In the genomic region with DNA sequence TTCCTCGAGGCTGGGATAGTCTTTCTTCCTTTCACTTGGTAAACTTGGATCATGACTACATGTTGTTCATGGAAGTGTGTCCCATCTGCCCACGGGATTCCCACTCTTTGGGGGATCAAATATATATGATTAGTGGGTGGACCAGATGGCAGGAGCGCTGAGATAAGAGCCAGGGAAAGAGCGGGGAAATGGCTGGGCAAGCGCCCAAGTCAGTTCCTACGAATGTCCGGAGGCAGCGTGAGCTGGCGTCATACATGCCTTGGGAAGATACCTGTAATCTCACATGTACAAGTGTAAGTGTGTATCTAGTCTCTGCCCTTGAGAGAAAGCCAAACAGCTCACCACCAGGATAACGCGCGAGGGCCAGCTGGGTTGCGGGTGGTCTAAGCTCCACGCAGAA, we compare ENCODE assay signal across 1 cellular context.
TF ChIP-seq lines count a peak whose summit lies in the region.

No MANE protein-coding gene starts in this region.

TF ChIP-seq in SK-N-SH treated with all-trans-retinoic acid at 6 μM for 48 hours, 23 proteins besides CTCF, POLR2A, EP300 and RAD21 (continued from another document):
- TF ChIP-seq, protein P1, sequence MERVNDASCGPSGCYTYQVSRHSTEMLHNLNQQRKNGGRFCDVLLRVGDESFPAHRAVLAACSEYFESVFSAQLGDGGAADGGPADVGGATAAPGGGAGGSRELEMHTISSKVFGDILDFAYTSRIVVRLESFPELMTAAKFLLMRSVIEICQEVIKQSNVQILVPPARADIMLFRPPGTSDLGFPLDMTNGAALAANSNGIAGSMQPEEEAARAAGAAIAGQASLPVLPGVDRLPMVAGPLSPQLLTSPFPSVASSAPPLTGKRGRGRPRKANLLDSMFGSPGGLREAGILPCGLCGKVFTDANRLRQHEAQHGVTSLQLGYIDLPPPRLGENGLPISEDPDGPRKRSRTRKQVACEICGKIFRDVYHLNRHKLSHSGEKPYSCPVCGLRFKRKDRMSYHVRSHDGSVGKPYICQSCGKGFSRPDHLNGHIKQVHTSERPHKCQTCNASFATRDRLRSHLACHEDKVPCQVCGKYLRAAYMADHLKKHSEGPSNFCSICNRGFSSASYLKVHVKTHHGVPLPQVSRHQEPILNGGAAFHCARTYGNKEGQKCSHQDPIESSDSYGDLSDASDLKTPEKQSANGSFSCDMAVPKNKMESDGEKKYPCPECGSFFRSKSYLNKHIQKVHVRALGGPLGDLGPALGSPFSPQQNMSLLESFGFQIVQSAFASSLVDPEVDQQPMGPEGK (CRISPR knock-in tag; IDR thresholded peaks at IDR 0.05; ENCODE audit: borderline replicate concordance): no peak
- TF ChIP-seq, protein P2, sequence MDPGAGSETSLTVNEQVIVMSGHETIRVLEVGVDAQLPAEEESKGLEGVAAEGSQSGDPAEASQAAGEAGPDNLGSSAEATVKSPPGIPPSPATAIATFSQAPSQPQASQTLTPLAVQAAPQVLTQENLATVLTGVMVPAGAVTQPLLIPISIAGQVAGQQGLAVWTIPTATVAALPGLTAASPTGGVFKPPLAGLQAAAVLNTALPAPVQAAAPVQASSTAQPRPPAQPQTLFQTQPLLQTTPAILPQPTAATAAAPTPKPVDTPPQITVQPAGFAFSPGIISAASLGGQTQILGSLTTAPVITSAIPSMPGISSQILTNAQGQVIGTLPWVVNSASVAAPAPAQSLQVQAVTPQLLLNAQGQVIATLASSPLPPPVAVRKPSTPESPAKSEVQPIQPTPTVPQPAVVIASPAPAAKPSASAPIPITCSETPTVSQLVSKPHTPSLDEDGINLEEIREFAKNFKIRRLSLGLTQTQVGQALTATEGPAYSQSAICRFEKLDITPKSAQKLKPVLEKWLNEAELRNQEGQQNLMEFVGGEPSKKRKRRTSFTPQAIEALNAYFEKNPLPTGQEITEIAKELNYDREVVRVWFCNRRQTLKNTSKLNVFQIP (CRISPR knock-in tag; IDR thresholded peaks at IDR 0.05; ENCODE audit: borderline replicate concordance, low read depth): no peak
